In the genomic region with DNA sequence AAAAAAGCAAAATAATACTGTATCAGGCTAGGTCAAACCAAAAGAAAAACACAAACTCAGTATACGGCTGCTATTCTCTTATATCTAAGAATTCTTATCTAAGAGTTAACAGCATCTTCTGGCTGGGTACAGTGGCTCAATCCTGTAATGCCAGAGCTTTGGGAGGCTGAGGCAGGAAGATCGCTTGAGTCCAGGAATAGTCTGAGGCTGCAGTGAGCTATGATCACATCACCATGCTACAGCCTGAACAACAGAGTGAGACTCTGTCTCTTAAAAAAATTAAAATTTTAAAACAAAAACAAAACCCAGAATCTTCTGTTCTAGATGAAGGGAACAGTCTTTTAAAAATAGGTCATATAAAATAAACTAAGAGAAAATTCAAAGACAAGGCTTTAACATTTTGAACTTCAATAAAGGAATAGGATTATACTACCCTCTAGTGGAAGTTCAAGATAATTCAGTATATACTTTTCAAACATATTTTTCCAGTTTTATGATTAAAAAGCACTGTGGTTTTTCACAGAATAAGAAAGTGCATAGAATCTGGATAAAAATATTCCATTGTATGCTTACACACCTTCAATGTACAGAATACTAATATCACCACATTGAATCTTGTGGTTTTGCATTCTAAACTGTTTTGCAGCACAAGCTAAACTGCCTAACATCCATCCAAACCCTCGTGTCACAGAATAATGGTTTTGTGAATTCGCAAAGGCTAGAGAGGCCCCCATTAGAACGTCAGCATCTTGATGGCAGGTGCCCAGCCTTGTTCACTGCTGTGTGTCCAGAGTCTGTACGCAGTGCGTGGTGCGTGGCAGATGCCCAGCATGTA, we compare ENCODE assay signal across 8 cellular contexts. TPM values are rescaled to one million over a fixed set of nuclear protein-coding genes. Genes with fewer than 3 reads are reported as not detected.
DNase-seq lines count a peak whose midpoint lies in the region; FAIRE-seq and TF ChIP-seq lines count a peak whose summit lies in the region.

No MANE protein-coding gene starts in this region.

- H3K36me3 Mint-ChIP-seq in activated CD4-positive, alpha-beta memory T cell treated with anti-CD3 and anti-CD28 coated beads for 36 hours = peaks cover 8% of the 10 kb centered on the region

- POLR2A ChIA-PET in activated CD4-positive, alpha-beta memory T cell treated with anti-CD3 and anti-CD28 coated beads for 36 hours (lab: Charles Lee) = no interaction called here

- H3K4me3 Mint-ChIP-seq in activated CD4-positive, alpha-beta memory T cell treated with anti-CD3 and anti-CD28 coated beads for 36 hours = no peak overlapping the region

- no peaks in the 10 kb centered on the region for H3K36me3 ChIP-seq in KMS-11 (ENCODE audit: insufficient read depth)
- H3K36me3 ChIP-seq in cardiac muscle cell = no peaks in the 10 kb centered on the region

- peak; percentile 95 for FAIRE-seq in TTC549 (lab: Jason Lieb, UNC)

- no peaks in the 10 kb centered on the region for H3K9me3 ChIP-seq in cardiac muscle cell (ENCODE audit: low read depth)

- H3K27me3 ChIP-seq in KMS-11 (ENCODE audit: insufficient read depth, low read depth) = no peaks in the 10 kb centered on the region
- H3K27me3 ChIP-seq in cardiac muscle cell = no peaks in the 10 kb centered on the region

- no peaks in the 10 kb centered on the region for H3K9me3 Mint-ChIP-seq in activated CD4-positive, alpha-beta memory T cell treated with anti-CD3 and anti-CD28 coated beads for 36 hours

- H4K20me1 ChIP-seq in KMS-11 (ENCODE audit: insufficient read depth) = no peaks in the 10 kb centered on the region

- peaks cover 52% of the 10 kb centered on the region for H3K4me1 Mint-ChIP-seq in activated CD4-positive, alpha-beta memory T cell treated with anti-CD3 and anti-CD28 coated beads for 36 hours (ENCODE audit: low read depth)

- H3K4me1 ChIP-seq in KMS-11 (ENCODE audit: low read depth, poor library complexity, severe bottlenecking) = no peaks in the 10 kb centered on the region
- peaks cover 22% of the 10 kb centered on the region for H3K4me1 ChIP-seq in cardiac muscle cell (ENCODE audit: low read depth)

- H3K27ac Mint-ChIP-seq in activated CD4-positive, alpha-beta memory T cell treated with anti-CD3 and anti-CD28 coated beads for 36 hours = no peak overlapping the region

- CTCF ChIA-PET in activated CD4-positive, alpha-beta memory T cell treated with anti-CD3 and anti-CD28 coated beads for 36 hours (lab: Charles Lee) = interaction anchor here (0.5 to 3.7 kb wide), 27 partner anchors 10 to 1991 kb away, joined by 3 to 26 read pairs (median 4); no protein-coding TSS in a partner anchor

- no peak overlapping the region for H3K4me3 ChIP-seq in KMS-11 (IDR thresholded peaks at IDR 0.05; ENCODE audit: insufficient read depth, low read depth, low read length)
- no peak overlapping the region for H3K4me3 ChIP-seq in cardiac muscle cell

- intact Hi-C loops in activated CD4-positive, alpha-beta memory T cell treated with anti-CD3 and anti-CD28 coated beads for 36 hours (cut with micrococcal nuclease) = loop anchor here (1.0 to 5.0 kb wide), 6 partner anchors 36 to 1411 kb away; no protein-coding TSS in a partner anchor

- peak; percentile 42 to 53 for DNase-seq in cardiac muscle cell (ENCODE audit: low read depth in 1 of 2, low spot score in 1 of 2)
- peak; percentile 78 for DNase-seq in superior temporal gyrus (ENCODE audit: extremely low spot score)
- no peak for DNase-seq in NCI-H2081 treated with DMSO at 0.1 percent for 48 hours (lab: John Stamatoyannopoulos, UW)
- DNase-seq in GDM1 (lab: John Stamatoyannopoulos, UW) = no peak
- no peak for DNase-seq in activated CD4-positive, alpha-beta memory T cell treated with anti-CD3 and anti-CD28 coated beads for 36 hours

- H3K4me2 ChIP-seq in KMS-11 = no peak overlapping the region

- TF ChIP-seq CTCF in C4-2B (conservative IDR thresholded peaks at IDR 0.05) = peak; percentile 85
- peak; percentile 75 for TF ChIP-seq CTCF in KMS-11 (conservative IDR thresholded peaks at IDR 0.05; ENCODE audit: low read depth, low read length)
- peak; percentile 47 for TF ChIP-seq CTCF in cardiac muscle cell (IDR thresholded peaks at IDR 0.05; ENCODE audit: low read depth, low read length)

- H3K9ac ChIP-seq in KMS-11 = no peak overlapping the region

- H2AFZ ChIP-seq in KMS-11 (ENCODE audit: low read depth) = no peak overlapping the region

- 0 out of 2 replicates have a peak, but pooled peaks cover 2% of the 10 kb centered on the region for H3K79me2 ChIP-seq in KMS-11 (ENCODE audit: insufficient read depth, low read depth)

- no peaks in the 10 kb centered on the region for H3K27me3 Mint-ChIP-seq in activated CD4-positive, alpha-beta memory T cell treated with anti-CD3 and anti-CD28 coated beads for 36 hours

- H3K27ac ChIP-seq in C4-2B (no peak overlapping the region), KMS-11 (no peak overlapping the region), cardiac muscle cell (no peak overlapping the region)

RNA-seq across cellular contexts. Expression of gene DTNBP1, which starts 39.3 kb away (rescaled TPM):
- total RNA-seq in cardiac muscle cell = 8.0 and 9.2 TPM in 2 replicates
- 41.6 and 44.7 TPM in 2 replicates for polyA plus RNA-seq in cardiac muscle cell
- 10 to 100 TPM; 22.9 to 24.3 TPM for total RNA-seq in activated CD4-positive, alpha-beta memory T cell treated with anti-CD3 and anti-CD28 coated beads for 36 hours

Comparison
In these comparisons a context has a peak if more than half of its experiments do, and no peak if none do; other contexts are left out.
1. DNase-seq: peak in cardiac muscle cell (2 of 2) and superior temporal gyrus (single experiment); none in NCI-H2081 treated with DMSO at 0.1 percent for 48 hours (single experiment), GDM1 (single experiment) and activated CD4-positive, alpha-beta memory T cell treated with anti-CD3 and anti-CD28 coated beads for 36 hours (single experiment).
2. Peak in every context shown above with its lines, with median percentiles within 50 percentile points of each other: CTCF ChIP-seq.